ENCODE assay signal across 26 cellular contexts in the genomic region with DNA sequence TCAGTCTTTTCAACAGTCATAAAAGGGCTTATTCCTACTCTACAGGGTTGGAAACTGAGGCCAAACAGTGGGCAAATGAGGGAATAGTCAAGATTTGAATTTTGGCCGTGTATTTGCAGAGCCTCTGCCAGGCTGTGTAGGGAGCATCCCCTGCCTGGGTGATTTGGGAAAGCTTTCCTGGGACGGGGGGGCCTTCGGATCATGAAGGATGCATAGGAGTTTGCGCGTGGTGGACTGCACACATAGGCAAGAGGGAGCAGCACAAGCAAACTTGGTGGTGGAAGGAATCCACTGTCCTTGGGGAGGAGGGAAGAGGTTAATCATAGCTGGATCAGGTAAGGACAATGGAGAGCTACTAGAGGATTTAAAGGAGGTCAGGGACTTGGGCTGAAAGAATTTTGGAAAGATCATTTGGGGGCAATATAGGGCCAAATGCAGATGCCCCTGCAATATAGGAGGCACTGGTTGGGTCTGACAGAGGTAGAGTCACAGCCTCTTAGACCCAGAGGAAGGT. TPM values are rescaled to one million over a fixed set of nuclear protein-coding genes. Genes with fewer than 3 reads are reported as not detected.
DNase-seq lines count a peak whose midpoint lies in the region; ATAC-seq, FAIRE-seq and TF ChIP-seq lines count a peak whose summit lies in the region.
"Had no signal": no experiment of that assay in that cellular context is flagged by ENCODE, and none has a peak within 500 bp of the region (broad histone marks: within the 10 kb centered on the region; RNA-seq: fewer than 3 reads in every experiment).

No MANE protein-coding gene starts in this region.

- H2AK5ac ChIP-seq in neuronal stem cell (ENCODE audit: low read depth, low read length): no peak overlapping the region

- in situ Hi-C loops in GM12878 (cut with MboI): no loop called here

- H4K8ac ChIP-seq in neuronal stem cell (ENCODE audit: low read depth, low read length): no peak overlapping the region

- peaks cover 72% of the 10 kb centered on the region for H3K79me2 ChIP-seq in Karpas-422 (ENCODE audit: low read length)
- peaks cover 51% of the 10 kb centered on the region for H3K79me2 ChIP-seq in GM12878 (ENCODE audit: control insufficient read depth, insufficient read depth, low read length)

- peaks cover 8% of the 10 kb centered on the region; the same call in 1 of the 2 replicates for H3K36me3 ChIP-seq in Karpas-422 (ENCODE audit: insufficient read depth, low read length)
- no peaks in the 10 kb centered on the region for H3K36me3 ChIP-seq in GM12878 (ENCODE audit: control insufficient read depth in 2 of 2, insufficient read depth in 2 of 2, low read length in 1 of 2)
- H3K36me3 ChIP-seq in neuronal stem cell (replicated peaks in 1 of 2; ENCODE audit: control insufficient read depth in 2 of 2, insufficient read depth in 2 of 2, low read length in 2 of 2): peaks cover 3 to 58% of the 10 kb centered on the region in 2 donors
- H3K36me3 ChIP-seq: ascending aorta, left lung had no signal

- no peak for TF ChIP-seq POLR2A in GM12878 (IDR thresholded peaks at IDR 0.05; ENCODE audit: low read depth, low read length)

- no peak overlapping the region for H2AFZ ChIP-seq in Karpas-422 (ENCODE audit: low read length)
- H2AFZ ChIP-seq in GM12878 (ENCODE audit: control insufficient read depth, low read depth, low read length): no peak overlapping the region
- no peak overlapping the region for H2AFZ ChIP-seq in neuronal stem cell (ENCODE audit: low read length)

- peak overlapping the region; percentile 98; the same call in 1 of the 2 replicates for H3K9ac ChIP-seq in Karpas-422 (ENCODE audit: low read length)
- H3K9ac ChIP-seq in GM12878 (ENCODE audit: control insufficient read depth, insufficient read depth, low read length): no peak overlapping the region
- peak overlapping the region; percentile 7 for H3K9ac ChIP-seq in neuronal stem cell (ENCODE audit: low read depth, low read length, poor library complexity)

- WGBS in GM12878 (ENCODE audit: insufficient coverage, insufficient replicate concordance, low lambda C conversion rate, missing lambda C conversion rate): 88% methylated on average over 5 of the region's 5 CpGs
- no CpG with 5 or more reads among the region's 5 CpGs for WGBS in neuronal stem cell (ENCODE audit: extremely low coverage in 2 of 2, insufficient read length in 2 of 2, insufficient replicate concordance in 1 of 2), 2 donors

- H3K27me3 Mint-ChIP-seq in activated CD8-positive, alpha-beta T cell treated with anti-CD3 and anti-CD28 coated beads for 36 hours: no peaks in the 10 kb centered on the region
- no peaks in the 10 kb centered on the region for H3K27me3 Mint-ChIP-seq in activated CD8-positive, alpha-beta T cell treated with anti-CD3 and anti-CD28 coated beads, Interleukin-2, amount 10 ng/mL, durations not matched to agents 7 days and 5 days (ENCODE audit: low read depth)

- H3K18ac ChIP-seq in neuronal stem cell (ENCODE audit: low read length): no peak overlapping the region

- peak overlapping the region; percentile 14 for H3K4me3 Mint-ChIP-seq in activated CD8-positive, alpha-beta T cell treated with anti-CD3 and anti-CD28 coated beads for 36 hours
- H3K4me3 Mint-ChIP-seq in activated CD8-positive, alpha-beta T cell treated with anti-CD3 and anti-CD28 coated beads, Interleukin-2, amount 10 ng/mL, durations not matched to agents 7 days and 5 days: no peak overlapping the region

- H3K36me3 Mint-ChIP-seq in activated CD8-positive, alpha-beta T cell treated with anti-CD3 and anti-CD28 coated beads for 36 hours (ENCODE audit: low read depth): peaks cover 32% of the 10 kb centered on the region
- H3K36me3 Mint-ChIP-seq in activated CD8-positive, alpha-beta T cell treated with anti-CD3 and anti-CD28 coated beads, Interleukin-2, amount 10 ng/mL, durations not matched to agents 7 days and 5 days (ENCODE audit: low read depth): peaks cover 33% of the 10 kb centered on the region

- no peak overlapping the region for H4K91ac ChIP-seq in neuronal stem cell (ENCODE audit: low read depth, low read length, poor library complexity)

- H2BK12ac ChIP-seq in neuronal stem cell (ENCODE audit: low read length): no peak overlapping the region

- DNase-seq in activated CD8-positive, alpha-beta T cell treated with anti-CD3 and anti-CD28 coated beads for 36 hours: no peak
- no peak for DNase-seq in activated CD8-positive, alpha-beta T cell treated with anti-CD3 and anti-CD28 coated beads, Interleukin-2, amount 10 ng/mL, durations not matched to agents 7 days and 5 days
- DNase-seq in Karpas-422 (no peak), GM12878 (ENCODE audit: low read depth, low spot score) (no peak), neuronal stem cell (ENCODE audit: low spot score) (no peak), DMS153 (lab: John Stamatoyannopoulos, UW) (no peak)
- DNase-seq in activated CD8-positive, alpha-beta memory T cell treated with anti-CD3 and anti-CD28 coated beads, Interleukin-2, amount 50 U/mL, for 4 hours: no peak
- DNase-seq: activated CD4-positive, alpha-beta T cell treated with anti-CD3 and anti-CD28 coated beads for 1 hour; Caco-2; foreskin melanocyte; GDM1; GOT3; left lung; NCI-H146; NCI-H226; psoas muscle; Right ventricle myocardium superior; stimulated activated naive B cell treated with anti-CD40 and anti-IgM and Interleukin-4, amounts not matched to agents 10 μg/mL and 1 μg/mL and 100 μg/mL, for 72 hours; T-helper 9 cell had no signal

- H3K4me1 Mint-ChIP-seq in activated CD8-positive, alpha-beta T cell treated with anti-CD3 and anti-CD28 coated beads for 36 hours (ENCODE audit: low read depth): peaks cover 54% of the 10 kb centered on the region
- H3K4me1 Mint-ChIP-seq in activated CD8-positive, alpha-beta T cell treated with anti-CD3 and anti-CD28 coated beads, Interleukin-2, amount 10 ng/mL, durations not matched to agents 7 days and 5 days (ENCODE audit: low read depth): peaks cover 53% of the 10 kb centered on the region

- no peak overlapping the region for H3K4ac ChIP-seq in neuronal stem cell (ENCODE audit: low read length)

- POLR2A ChIA-PET in activated CD8-positive, alpha-beta T cell treated with anti-CD3 and anti-CD28 coated beads for 36 hours (lab: Charles Lee): interaction anchor here (0.5 to 1.5 kb wide), 3 partner anchors 109 to 221 kb away, joined by 3 to 5 read pairs (median 3); no protein-coding TSS in a partner anchor
- POLR2A ChIA-PET in activated CD8-positive, alpha-beta T cell treated with anti-CD3 and anti-CD28 coated beads, Interleukin-2, amount 10 ng/mL, durations not matched to agents 7 days and 5 days (lab: Charles Lee): interaction anchor here (1.0 kb wide), 2 partner anchors 10 to 12 kb away, joined by 3 to 4 read pairs; no protein-coding TSS in a partner anchor
- POLR2A ChIA-PET in GM12878 (lab: Charles Lee): interaction anchor here (0.5 to 1.0 kb wide), 2 partner anchors 26 to 208 kb away, joined by 4 to 9 read pairs; no protein-coding TSS in a partner anchor

- TF ChIP-seq RAD21 in GM12878 (IDR thresholded peaks at IDR 0.05; ENCODE audit: insufficient read depth, low read depth, low read length): no peak

- H3K27ac ChIP-seq in Karpas-422 (ENCODE audit: low read length) (no peak overlapping the region), GM12878 (ENCODE audit: control insufficient read depth, insufficient read depth) (no peak overlapping the region), neuronal stem cell (replicated peaks; ENCODE audit: low read length) (no peak overlapping the region)
- H3K27ac ChIP-seq: ascending aorta, left lung, psoas muscle had no signal

- no TSS peak for BruUV-seq in GM12878 (replicated peaks; lab: Mats Ljungman, UMichigan)

- RAD21 ChIA-PET in GM12878 (lab: Charles Lee; ENCODE audit: unreplicated experiment): interaction anchor here (0.7 to 2.6 kb wide), 2 partner anchors 25 to 178 kb away, joined by 3 to 10 read pairs; no protein-coding TSS in a partner anchor

- no peak for TF ChIP-seq EP300 in GM12878 (IDR thresholded peaks at IDR 0.05; ENCODE audit: borderline replicate concordance in 1 of 2, control insufficient read depth in 1 of 2, low read depth in 2 of 2, low read length in 2 of 2)

- no peak overlapping the region for H3K14ac ChIP-seq in neuronal stem cell (ENCODE audit: low read length)

- no peak overlapping the region for H2BK5ac ChIP-seq in neuronal stem cell (ENCODE audit: low read length)

- H2BK15ac ChIP-seq in neuronal stem cell (ENCODE audit: low read length): no peak overlapping the region

- H3K4me3 ChIP-seq in Karpas-422 (ENCODE audit: low read length): 0 out of 2 replicates have a peak overlapping the region, but pooled peaks have one; percentile 100
- H3K4me3 ChIP-seq in GM12878: peak overlapping the region; percentile 99
- no peak overlapping the region for H3K4me3 ChIP-seq in neuronal stem cell (ENCODE audit: low read length in 2 of 2)
- H3K4me3 ChIP-seq: left lung, psoas muscle had no signal

- H3K23ac ChIP-seq in neuronal stem cell (ENCODE audit: low read depth, low read length, poor library complexity): no peak overlapping the region

- peaks cover 3% of the 10 kb centered on the region for H3K79me1 ChIP-seq in neuronal stem cell (ENCODE audit: low read depth, low read length)

- H3K9me3 ChIP-seq in Karpas-422 (ENCODE audit: low read length) (no peaks in the 10 kb centered on the region), GM12878 (replicated peaks; ENCODE audit: control insufficient read depth, insufficient read depth, low read length) (no peaks in the 10 kb centered on the region), neuronal stem cell (replicated peaks in 1 of 2; ENCODE audit: control insufficient read depth in 2 of 2, insufficient read depth in 1 of 2, low read depth in 1 of 2, low read length in 2 of 2) (no peaks in the 10 kb centered on the region)
- H3K9me3 ChIP-seq: ascending aorta, Caco-2, left lung, psoas muscle had no signal

- H2BK120ac ChIP-seq in neuronal stem cell (ENCODE audit: low read depth, low read length): no peak overlapping the region

- H4K20me1 ChIP-seq in Karpas-422 (ENCODE audit: insufficient read depth, low read depth, low read length) (peaks cover 13% of the 10 kb centered on the region; the same call in 1 of the 2 replicates), GM12878 (ENCODE audit: control insufficient read depth, insufficient read depth) (no peaks in the 10 kb centered on the region)

- intact Hi-C loops in activated CD8-positive, alpha-beta T cell treated with anti-CD3 and anti-CD28 coated beads for 36 hours (cut with micrococcal nuclease): no loop called here
- intact Hi-C loops in GM12878 (cut with micrococcal nuclease; ENCODE audit: unreplicated experiment): no loop called here

- FAIRE-seq in GM12878 (lab: Jason Lieb, UNC): no peak
- FAIRE-seq: colon, endothelial cell of umbilical vein had no signal

- SMC1A ChIA-PET in GM12878 (lab: Charles Lee; ENCODE audit: uncharacterized antibody, unreplicated experiment): interaction anchor here (1.3 to 1.8 kb wide), 2 partner anchors 12 to 125 kb away, joined by 4 to 7 read pairs; no protein-coding TSS in a partner anchor

- no peak for ATAC-seq in activated CD8-positive, alpha-beta T cell treated with anti-CD3 and anti-CD28 coated beads for 36 hours
- ATAC-seq in activated CD8-positive, alpha-beta T cell treated with anti-CD3 and anti-CD28 coated beads, Interleukin-2, amount 10 ng/mL, durations not matched to agents 7 days and 5 days: no peak
- no peak for ATAC-seq in GM12878
- no peak for ATAC-seq in HG02885 (IDR thresholded peaks at IDR 0.05; ENCODE audit: poor library complexity, unreplicated experiment)
- ATAC-seq: left lung; psoas muscle; stimulated activated naive B cell treated with anti-CD40 and anti-IgM and Interleukin-4, amounts not matched to agents 10 μg/mL and 1 μg/mL and 100 μg/mL, for 72 hours had no signal

- CTCF ChIA-PET in activated CD8-positive, alpha-beta T cell treated with anti-CD3 and anti-CD28 coated beads for 36 hours (lab: Charles Lee): interaction anchor here (1.5 kb wide), 1 partner anchor 17 kb away, joined by 3 read pairs; no protein-coding TSS in a partner anchor
- CTCF ChIA-PET in activated CD8-positive, alpha-beta T cell treated with anti-CD3 and anti-CD28 coated beads, Interleukin-2, amount 10 ng/mL, durations not matched to agents 7 days and 5 days (lab: Charles Lee): interaction anchor here (1.9 kb wide), 1 partner anchor 10 kb away, joined by 5 read pairs; no protein-coding TSS in a partner anchor
- CTCF ChIA-PET in GM12878 (lab: Yijun Ruan, JAX): interaction anchor here (1.0 to 1.5 kb wide), 4 partner anchors 14 to 125 kb away, joined by 3 to 6 read pairs (median 3); no protein-coding TSS in a partner anchor

- H3K9me2 ChIP-seq in Karpas-422 (replicated peaks; ENCODE audit: insufficient read depth, low read length): no peaks in the 10 kb centered on the region

- peaks cover 62% of the 10 kb centered on the region for H3K4me1 ChIP-seq in Karpas-422 (ENCODE audit: low read length)
- H3K4me1 ChIP-seq in GM12878 (ENCODE audit: control insufficient read depth, insufficient read depth, low read length): peaks cover 11% of the 10 kb centered on the region
- peaks cover 10 to 14% of the 10 kb centered on the region in 2 donors for H3K4me1 ChIP-seq in neuronal stem cell (ENCODE audit: control insufficient read depth in 2 of 2, insufficient read depth in 1 of 2, low read depth in 1 of 2, low read length in 2 of 2)

- TF ChIP-seq CTCF in activated CD8-positive, alpha-beta T cell treated with anti-CD3 and anti-CD28 coated beads for 36 hours (IDR thresholded peaks at IDR 0.05): no peak
- no peak for TF ChIP-seq CTCF in GM12878 (IDR thresholded peaks at IDR 0.05 in 2 of 3, conservative IDR thresholded peaks at IDR 0.05 in 1 of 3; ENCODE audit: control insufficient read depth in 2 of 3, extremely low read depth in 1 of 3, insufficient read depth in 1 of 3, low read depth in 3 of 3, low read length in 3 of 3)

- H3K27ac Mint-ChIP-seq in activated CD8-positive, alpha-beta T cell treated with anti-CD3 and anti-CD28 coated beads for 36 hours: peak overlapping the region; percentile 9
- no peak overlapping the region for H3K27ac Mint-ChIP-seq in activated CD8-positive, alpha-beta T cell treated with anti-CD3 and anti-CD28 coated beads, Interleukin-2, amount 10 ng/mL, durations not matched to agents 7 days and 5 days

- peak overlapping the region; percentile 76 for H3K4me2 ChIP-seq in Karpas-422 (ENCODE audit: low read depth, low read length, poor library complexity, severe bottlenecking)
- peak overlapping the region; percentile 26 for H3K4me2 ChIP-seq in GM12878 (ENCODE audit: control insufficient read depth, insufficient read depth)
- no peak overlapping the region for H3K4me2 ChIP-seq in neuronal stem cell (ENCODE audit: insufficient read depth, low read length, poor library complexity, severe bottlenecking)

- no peaks in the 10 kb centered on the region for H3K27me3 ChIP-seq in Karpas-422 (ENCODE audit: low read length)
- H3K27me3 ChIP-seq in GM12878 (replicated peaks in 1 of 2; ENCODE audit: control insufficient read depth in 2 of 2, insufficient read depth in 2 of 2, low read length in 1 of 2): no peaks in the 10 kb centered on the region
- peaks cover 0 to 4% (median 0%) of the 10 kb centered on the region in 3 experiments for H3K27me3 ChIP-seq in neuronal stem cell (ENCODE audit: control insufficient read depth in 3 of 3, insufficient read depth in 3 of 3, low read depth in 1 of 3, low read length in 3 of 3)
- H3K27me3 ChIP-seq: ascending aorta had no signal

- H3K9me3 Mint-ChIP-seq in activated CD8-positive, alpha-beta T cell treated with anti-CD3 and anti-CD28 coated beads for 36 hours: no peaks in the 10 kb centered on the region
- H3K9me3 Mint-ChIP-seq in activated CD8-positive, alpha-beta T cell treated with anti-CD3 and anti-CD28 coated beads, Interleukin-2, amount 10 ng/mL, durations not matched to agents 7 days and 5 days (ENCODE audit: insufficient read depth): no peaks in the 10 kb centered on the region
- H3K9me3 Mint-ChIP-seq: stimulated activated naive B cell treated with anti-CD40 and anti-IgM and Interleukin-4, amounts not matched to agents 10 μg/mL and 1 μg/mL and 100 μg/mL, for 72 hours had no signal

RNA-seq across cellular contexts. Expression of gene PTPRA, which starts 2.5 kb away (rescaled TPM):
- total RNA-seq in activated CD8-positive, alpha-beta T cell treated with anti-CD3 and anti-CD28 coated beads for 36 hours: 10 to 100 TPM; 42.0 to 43.1 TPM
- total RNA-seq in activated CD8-positive, alpha-beta T cell treated with anti-CD3 and anti-CD28 coated beads, Interleukin-2, amount 10 ng/mL, durations not matched to agents 7 days and 5 days: 10 to 100 TPM; 58.5 to 60.9 TPM
- 45.2 and 58.4 TPM in 2 replicates for total RNA-seq in Karpas-422 (2014; rRNA removed; shearing (Covaris generic); ENCODE audit: low replicate concordance)
- total RNA-seq in GM12878 (2013; cell fraction: nucleolus; rRNA removed): 90.5 and 96.2 TPM in 2 replicates
- total RNA-seq in GM12878 (2014; rRNA removed) (33.6 and 34.3 TPM in 2 replicates), GM12878 (2014; rRNA removed; fragmentation: Illumina TruSeq; extraction: Trizol) (26.5 and 28.9 TPM in 2 replicates), GM12878 (2021) (39.3 and 40.2 TPM in 2 replicates)
- 18.7 TPM for polyA plus RNA-seq in GM12878 (2011; ENCODE audit: low read depth)
- polyA plus RNA-seq in GM12878 (2011; rRNA removed) (61.9 and 75.7 TPM in 2 replicates), GM12878 (2014; fragmentation: Illumina TruSeq; extraction: Trizol) (62.1 and 71.5 TPM in 2 replicates), GM12878 (2014; fragmentation: Nextera tagmentation; extraction: Ambion mirVana) (1 to 10 TPM; 3.9 to 8.0 TPM), GM12878 (2014; rRNA removed) (34.9 and 36.0 TPM in 2 replicates), GM12878 (2016; fragmentation: Nextera tagmentation; extraction: Ambion mirVana) (10 to 100 TPM; 15.6 to 36.5 TPM)
- 36.1 and 37.8 TPM in 2 replicates for polyA plus RNA-seq in GM12878 (2011; cell fraction: cytosol; rRNA removed)
- 48.7 and 58.2 TPM in 2 replicates for polyA plus RNA-seq in GM12878 (2011; cell fraction: nucleus; rRNA removed)
- 22.9 and 28.1 TPM in 2 replicates for polyA plus RNA-seq in GM12878 (2012)
- 43.7 and 65.3 TPM in 2 replicates for polyA minus RNA-seq in GM12878 (2011; rRNA and poly(A)+ RNA removed)
- 15.0 and 20.7 TPM in 2 replicates for polyA minus RNA-seq in GM12878 (2011; cell fraction: cytosol; rRNA and poly(A)+ RNA removed)
- polyA minus RNA-seq in GM12878 (2011; cell fraction: nucleus; rRNA and poly(A)+ RNA removed): 19.7 and 23.9 TPM in 2 replicates
- polyA plus RNA-seq in neuronal stem cell (2013, experiment 1 of 2): 149 TPM
- polyA plus RNA-seq in neuronal stem cell (2013, experiment 2 of 2): 143 TPM

RNA-seq across cellular contexts. Expression of gene VPS16, which starts 35.2 kb away (rescaled TPM):
- 10 to 100 TPM; 34.5 to 38.7 TPM for total RNA-seq in activated CD8-positive, alpha-beta T cell treated with anti-CD3 and anti-CD28 coated beads for 36 hours
- 10 to 100 TPM; 47.0 to 55.2 TPM for total RNA-seq in activated CD8-positive, alpha-beta T cell treated with anti-CD3 and anti-CD28 coated beads, Interleukin-2, amount 10 ng/mL, durations not matched to agents 7 days and 5 days
- 24.7 and 38.2 TPM in 2 replicates for total RNA-seq in Karpas-422 (2014; rRNA removed; shearing (Covaris generic); ENCODE audit: low replicate concordance)
- total RNA-seq in GM12878 (2013; cell fraction: nucleolus; rRNA removed): 24.4 and 24.7 TPM in 2 replicates
- total RNA-seq in GM12878 (2014; rRNA removed): 26.6 and 27.2 TPM in 2 replicates
- total RNA-seq in GM12878 (2014; rRNA removed; fragmentation: Illumina TruSeq; extraction: Trizol): 16.1 and 16.8 TPM in 2 replicates
- total RNA-seq in GM12878 (2021): 35.9 and 37.5 TPM in 2 replicates
- 15.1 TPM for polyA plus RNA-seq in GM12878 (2011; ENCODE audit: low read depth)
- polyA plus RNA-seq in GM12878 (2011; rRNA removed): 15.6 and 29.9 TPM in 2 replicates
- polyA plus RNA-seq in GM12878 (2011; cell fraction: cytosol; rRNA removed): 32.6 and 42.1 TPM in 2 replicates
- 161 and 180 TPM in 2 replicates for polyA plus RNA-seq in GM12878 (2011; cell fraction: nucleus; rRNA removed)
- 22.8 and 23.0 TPM in 2 replicates for polyA plus RNA-seq in GM12878 (2012)
- 9.5 and 18.1 TPM in 2 replicates for polyA plus RNA-seq in GM12878 (2014; fragmentation: Illumina TruSeq; extraction: Trizol)
- polyA plus RNA-seq in GM12878 (2014; fragmentation: Nextera tagmentation; extraction: Ambion mirVana): 10 to 100 TPM in 1 of 2 experiments, 1 to 10 TPM in 1; 8.4 to 19.4 TPM
- polyA plus RNA-seq in GM12878 (2014; rRNA removed): 31.8 and 34.3 TPM in 2 replicates
- 10 to 100 TPM; 26.3 to 26.5 TPM for polyA plus RNA-seq in GM12878 (2016; fragmentation: Nextera tagmentation; extraction: Ambion mirVana)
- polyA minus RNA-seq in GM12878 (2011; rRNA and poly(A)+ RNA removed): 31.6 and 44.2 TPM in 2 replicates
- polyA minus RNA-seq in GM12878 (2011; cell fraction: cytosol; rRNA and poly(A)+ RNA removed): 14.2 and 15.5 TPM in 2 replicates
- polyA minus RNA-seq in GM12878 (2011; cell fraction: nucleus; rRNA and poly(A)+ RNA removed): 34.2 and 39.6 TPM in 2 replicates
- 19.8 TPM for polyA plus RNA-seq in neuronal stem cell (2013, experiment 1 of 2)
- 18.6 TPM for polyA plus RNA-seq in neuronal stem cell (2013, experiment 2 of 2)

RNA-seq across cellular contexts. Expression of gene PCED1A, which starts 35.3 kb away (rescaled TPM):
- 10 to 100 TPM; 33.9 to 34.3 TPM for total RNA-seq in activated CD8-positive, alpha-beta T cell treated with anti-CD3 and anti-CD28 coated beads for 36 hours
- total RNA-seq in activated CD8-positive, alpha-beta T cell treated with anti-CD3 and anti-CD28 coated beads, Interleukin-2, amount 10 ng/mL, durations not matched to agents 7 days and 5 days: 10 to 100 TPM; 17.3 to 17.9 TPM
- 19.0 and 20.3 TPM in 2 replicates for total RNA-seq in Karpas-422 (2014; rRNA removed; shearing (Covaris generic); ENCODE audit: low replicate concordance)
- 46.9 and 56.1 TPM in 2 replicates for total RNA-seq in GM12878 (2013; cell fraction: nucleolus; rRNA removed)
- total RNA-seq in GM12878 (2014; rRNA removed) (16.0 and 17.8 TPM in 2 replicates), GM12878 (2014; rRNA removed; fragmentation: Illumina TruSeq; extraction: Trizol) (9.1 and 9.5 TPM in 2 replicates), GM12878 (2021) (24.0 and 28.6 TPM in 2 replicates)
- 11.6 TPM for polyA plus RNA-seq in GM12878 (2011; ENCODE audit: low read depth)
- polyA plus RNA-seq in GM12878 (2011; rRNA removed) (9.1 and 18.8 TPM in 2 replicates), GM12878 (2014; fragmentation: Illumina TruSeq; extraction: Trizol) (3.9 and 11.3 TPM in 2 replicates), GM12878 (2014; fragmentation: Nextera tagmentation; extraction: Ambion mirVana) (10 to 100 TPM in 1 of 2 experiments, 1 to 10 TPM in 1; 4.5 to 12.7 TPM), GM12878 (2014; rRNA removed) (30.9 and 33.7 TPM in 2 replicates), GM12878 (2016; fragmentation: Nextera tagmentation; extraction: Ambion mirVana) (10 to 100 TPM in 1 of 2 experiments, 1 to 10 TPM in 1; 7.0 to 11.2 TPM)
- polyA plus RNA-seq in GM12878 (2011; cell fraction: cytosol; rRNA removed): 20.9 and 28.3 TPM in 2 replicates
- 114 and 156 TPM in 2 replicates for polyA plus RNA-seq in GM12878 (2011; cell fraction: nucleus; rRNA removed)
- polyA plus RNA-seq in GM12878 (2012): 30.4 and 31.3 TPM in 2 replicates
- polyA minus RNA-seq in GM12878 (2011; rRNA and poly(A)+ RNA removed): 4.1 and 6.3 TPM in 2 replicates
- polyA minus RNA-seq in GM12878 (2011; cell fraction: cytosol; rRNA and poly(A)+ RNA removed): 6.7 and 10.7 TPM in 2 replicates
- 16.2 and 19.4 TPM in 2 replicates for polyA minus RNA-seq in GM12878 (2011; cell fraction: nucleus; rRNA and poly(A)+ RNA removed)
- 61.0 TPM for polyA plus RNA-seq in neuronal stem cell (2013, experiment 1 of 2)
- 61.2 TPM for polyA plus RNA-seq in neuronal stem cell (2013, experiment 2 of 2)

RNA-seq across cellular contexts. Expression of gene TMEM239, which starts 59.6 kb away (rescaled TPM):
- total RNA-seq in activated CD8-positive, alpha-beta T cell treated with anti-CD3 and anti-CD28 coated beads for 36 hours: not detected
- total RNA-seq in activated CD8-positive, alpha-beta T cell treated with anti-CD3 and anti-CD28 coated beads, Interleukin-2, amount 10 ng/mL, durations not matched to agents 7 days and 5 days: not detected
- total RNA-seq in Karpas-422 (2014; rRNA removed; shearing (Covaris generic); ENCODE audit: low replicate concordance): not detected in 2 replicates
- total RNA-seq in GM12878 (2013; cell fraction: nucleolus; rRNA removed): not detected in 2 replicates
- total RNA-seq in GM12878 (2014; rRNA removed) (not detected in 2 replicates), GM12878 (2014; rRNA removed; fragmentation: Illumina TruSeq; extraction: Trizol) (not detected in 2 replicates), GM12878 (2021) (not detected in 2 replicates)
- not detected for polyA plus RNA-seq in GM12878 (2011; ENCODE audit: low read depth)
- polyA plus RNA-seq in GM12878 (2011; rRNA removed) (not detected in 2 replicates), GM12878 (2014; fragmentation: Illumina TruSeq; extraction: Trizol) (not detected in 2 replicates), GM12878 (2014; fragmentation: Nextera tagmentation; extraction: Ambion mirVana) (not detected), GM12878 (2014; rRNA removed) (not detected in 2 replicates), GM12878 (2016; fragmentation: Nextera tagmentation; extraction: Ambion mirVana) (not detected)
- polyA plus RNA-seq in GM12878 (2011; cell fraction: cytosol; rRNA removed): not detected in 2 replicates
- not detected in 2 replicates for polyA plus RNA-seq in GM12878 (2011; cell fraction: nucleus; rRNA removed)
- not detected in 2 replicates for polyA plus RNA-seq in GM12878 (2012)
- polyA minus RNA-seq in GM12878 (2011; rRNA and poly(A)+ RNA removed): not detected in 2 replicates
- not detected in 2 replicates for polyA minus RNA-seq in GM12878 (2011; cell fraction: cytosol; rRNA and poly(A)+ RNA removed)
- polyA minus RNA-seq in GM12878 (2011; cell fraction: nucleus; rRNA and poly(A)+ RNA removed): not detected in 2 replicates
- polyA plus RNA-seq in neuronal stem cell (2013, experiment 1 of 2): not detected
- polyA plus RNA-seq in neuronal stem cell (2013, experiment 2 of 2): not detected
- total RNA-seq: ascending aorta, Caco-2, endothelial cell of umbilical vein, left lung, LHCN-M2, mucosa of gallbladder, psoas muscle, Right ventricle myocardium superior, ureter had no signal
- polyA plus RNA-seq: endothelial cell of umbilical vein, psoas muscle had no signal

Comparison
In these comparisons a context has a peak if more than half of its experiments do, and no peak if none do; other contexts are left out.
1. H3K4me3 ChIP-seq: peak in Karpas-422 (single experiment) and GM12878 (single experiment); none in neuronal stem cell (0 of 2).